ENCODE assay signal across 12 cellular contexts in the genomic region with DNA sequence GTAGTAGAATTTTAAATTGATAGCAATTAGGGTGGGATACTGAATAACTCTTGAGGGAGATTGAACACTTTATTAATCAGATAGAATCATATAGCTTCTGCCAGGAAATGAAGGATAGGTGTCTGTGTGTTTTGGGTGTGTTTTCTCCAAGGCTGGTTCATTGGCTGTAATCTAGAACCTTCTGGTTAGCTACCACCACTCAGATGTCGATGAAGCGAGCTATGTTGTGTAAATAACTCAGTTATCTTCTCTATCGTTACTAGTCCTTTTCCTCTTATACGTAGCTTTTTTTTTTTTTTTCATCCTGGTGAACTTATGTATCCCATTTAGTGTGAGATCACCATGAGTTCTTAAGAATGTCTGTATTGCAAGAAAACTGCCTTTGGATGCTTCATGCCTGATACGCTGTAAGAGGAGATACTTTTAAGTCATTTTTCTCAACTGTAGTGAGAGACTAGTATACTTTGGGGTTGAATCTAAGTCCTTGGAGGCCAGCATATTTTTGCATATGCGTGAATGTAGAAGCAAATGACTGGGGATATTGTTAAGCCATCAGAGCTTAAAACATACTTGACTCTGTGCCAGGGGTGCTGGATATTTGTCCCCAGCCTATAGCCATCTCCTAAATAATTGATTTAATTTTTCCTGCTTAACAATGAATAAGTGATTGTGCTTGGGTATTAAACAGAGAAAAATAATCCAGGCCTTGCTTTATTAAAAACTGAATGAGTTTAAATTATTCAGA. TPM values are rescaled to one million over a fixed set of nuclear protein-coding genes. Genes with fewer than 3 reads are reported as not detected.
A peak's percentile ranks its signal among the peaks of the same experiment; 100 is the strongest.
DNase-seq lines count a peak whose midpoint lies in the region; ATAC-seq and TF ChIP-seq lines count a peak whose summit lies in the region.
"Had no signal": no experiment of that assay in that cellular context is flagged by ENCODE, and none has a peak within 500 bp of the region (broad histone marks: within the 10 kb centered on the region; RNA-seq: fewer than 3 reads in every experiment).

No MANE protein-coding gene starts in this region.

- peaks cover 70% of the 10 kb centered on the region for H3K36me3 Mint-ChIP-seq in activated CD4-positive, alpha-beta T cell treated with anti-CD3 and anti-CD28 coated beads, Interleukin-2, amount 10 ng/mL, durations not matched to agents 24 days and 14 days (ENCODE audit: low read depth)

- H3K9me3 ChIP-seq in OCI-LY7 (ENCODE audit: low read length), result no peaks in the 10 kb centered on the region
- no peaks in the 10 kb centered on the region for H3K9me3 ChIP-seq in esophagus muscularis mucosa
- no peaks in the 10 kb centered on the region for H3K9me3 ChIP-seq in MM.1S (replicated peaks; ENCODE audit: insufficient read depth, low read length)
- H3K9me3 ChIP-seq: A549 had no signal

- H3K9ac ChIP-seq in MM.1S (ENCODE audit: low read length), result no peak overlapping the region

- H4K20me1 ChIP-seq in OCI-LY7 (ENCODE audit: insufficient read depth, low read length) (peaks cover 48% of the 10 kb centered on the region), MM.1S (ENCODE audit: insufficient read depth, low read length) (peaks cover 88% of the 10 kb centered on the region)

- peaks cover 18% of the 10 kb centered on the region for H3F3A ChIP-seq in MM.1S (ENCODE audit: insufficient read depth, low read length)

- H2AFZ ChIP-seq in OCI-LY7 (ENCODE audit: low read length), result no peak overlapping the region
- H2AFZ ChIP-seq in MM.1S (ENCODE audit: low read length), result no peak overlapping the region

- 77% methylated on average over 6 of the region's 6 CpGs for WGBS in esophagus muscularis mucosa

- H3K79me2 ChIP-seq in OCI-LY7 (ENCODE audit: insufficient read depth, low read depth, low read length) (peaks cover 96% of the 10 kb centered on the region), MM.1S (ENCODE audit: low read length) (peaks cover 100% of the 10 kb centered on the region)

- DNase-seq in activated CD4-positive, alpha-beta T cell treated with anti-CD3 and anti-CD28 coated beads, Interleukin-2, amount 10 ng/mL, durations not matched to agents 24 days and 14 days, result no peak
- no peak for DNase-seq in activated CD4-positive, alpha-beta T cell treated with anti-CD3 and anti-CD28 coated beads, Interleukin-2, amount 50 U/mL, for 1 hour
- no peak for DNase-seq in OCI-LY7 (ENCODE audit: low spot score)
- DNase-seq in esophagus muscularis mucosa (ENCODE audit: extremely low spot score), result no peak
- no peak for DNase-seq in stimulated activated naive CD8-positive, alpha-beta T cell treated with anti-CD3 and anti-CD28 coated beads, Interleukin-15, amount 100 ng/mL, for 72 hours
- no peak for DNase-seq in T-helper 9 cell
- no peak for DNase-seq in MM.1S
- DNase-seq: cerebellar nuclear complex, kidney, NCI-H1105 treated with DMSO at 0.1 percent for 48 hours had no signal

- TF ChIP-seq CTCF in OCI-LY7 (conservative IDR thresholded peaks at IDR 0.05; ENCODE audit: low read length), result no peak
- no peak for TF ChIP-seq CTCF in esophagus muscularis mucosa (IDR thresholded peaks at IDR 0.05)
- TF ChIP-seq CTCF in MM.1S (IDR thresholded peaks at IDR 0.05; ENCODE audit: low read length), result no peak

- BruUV-seq in OCI-LY7 (replicated peaks; lab: Mats Ljungman, UMichigan), result no TSS peak

- H3K9me2 ChIP-seq in OCI-LY7 (ENCODE audit: insufficient read depth, low read length) (no peaks in the 10 kb centered on the region), MM.1S (replicated peaks; ENCODE audit: insufficient read depth, low read length) (no peaks in the 10 kb centered on the region)

- H3K9me3 Mint-ChIP-seq in activated CD4-positive, alpha-beta T cell treated with anti-CD3 and anti-CD28 coated beads, Interleukin-2, amount 10 ng/mL, durations not matched to agents 24 days and 14 days, result no peaks in the 10 kb centered on the region
- no peaks in the 10 kb centered on the region for H3K9me3 Mint-ChIP-seq in stimulated activated naive CD8-positive, alpha-beta T cell treated with anti-CD3 and anti-CD28 coated beads, Interleukin-15, amount 100 ng/mL, for 72 hours

- no peaks in the 10 kb centered on the region for H3K27me3 Mint-ChIP-seq in activated CD4-positive, alpha-beta T cell treated with anti-CD3 and anti-CD28 coated beads, Interleukin-2, amount 10 ng/mL, durations not matched to agents 24 days and 14 days
- H3K27me3 Mint-ChIP-seq in stimulated activated naive CD8-positive, alpha-beta T cell treated with anti-CD3 and anti-CD28 coated beads, Interleukin-15, amount 100 ng/mL, for 72 hours, result no peaks in the 10 kb centered on the region

- H3K4me1 ChIP-seq in OCI-LY7 (ENCODE audit: insufficient read depth, low read length, poor library complexity, severe bottlenecking), result peaks cover 74% of the 10 kb centered on the region
- H3K4me1 ChIP-seq in esophagus muscularis mucosa, result peaks cover 15 to 72% (median 67%) of the 10 kb centered on the region in 4 donors
- H3K4me1 ChIP-seq in MM.1S (ENCODE audit: low read length), result peaks cover 18% of the 10 kb centered on the region

- no peak for ATAC-seq in stimulated activated naive CD8-positive, alpha-beta T cell treated with anti-CD3 and anti-CD28 coated beads, Interleukin-15, amount 100 ng/mL, for 72 hours
- ATAC-seq in GM19463 (IDR thresholded peaks at IDR 0.05; ENCODE audit: unreplicated experiment), result no peak
- ATAC-seq: A549 had no signal

- TF ChIP-seq EP300 in esophagus muscularis mucosa (IDR thresholded peaks at IDR 0.05), result no peak

- CTCF ChIA-PET in OCI-LY7 (lab: Charles Lee; ENCODE audit: unreplicated experiment), result interaction anchor here (0.9 kb wide), 2 partner anchors 8 to 21 kb away, joined by 3 read pairs; no protein-coding TSS in a partner anchor

- peaks cover 65% of the 10 kb centered on the region for H3K4me1 Mint-ChIP-seq in activated CD4-positive, alpha-beta T cell treated with anti-CD3 and anti-CD28 coated beads, Interleukin-2, amount 10 ng/mL, durations not matched to agents 24 days and 14 days
- H3K4me1 Mint-ChIP-seq in stimulated activated naive CD8-positive, alpha-beta T cell treated with anti-CD3 and anti-CD28 coated beads, Interleukin-15, amount 100 ng/mL, for 72 hours, result peaks cover 66% of the 10 kb centered on the region

- intact Hi-C loops in activated CD4-positive, alpha-beta T cell treated with anti-CD3 and anti-CD28 coated beads, Interleukin-2, amount 10 ng/mL, durations not matched to agents 24 days and 14 days (cut with micrococcal nuclease), result loop anchor here (5.0 kb wide), 2 partner anchors 39 to 286 kb away; partner anchors contain the start of gene DMXL1
- intact Hi-C loops in OCI-LY7 (cut with micrococcal nuclease; ENCODE audit: unreplicated experiment) (loop anchor here (1.0 kb wide), 1 partner anchor 54 kb away; no protein-coding TSS in a partner anchor), esophagus muscularis mucosa (cut with DNase I) (loop anchor here (5.0 kb wide), 2 partner anchors 39 to 54 kb away; no protein-coding TSS in a partner anchor)

- H3K27ac Mint-ChIP-seq in activated CD4-positive, alpha-beta T cell treated with anti-CD3 and anti-CD28 coated beads, Interleukin-2, amount 10 ng/mL, durations not matched to agents 24 days and 14 days, result peak overlapping the region; percentile 97
- peak overlapping the region; percentile 37 to 97 for H3K27ac Mint-ChIP-seq in stimulated activated naive CD8-positive, alpha-beta T cell treated with anti-CD3 and anti-CD28 coated beads, Interleukin-15, amount 100 ng/mL, for 72 hours

- H3K4me3 Mint-ChIP-seq in activated CD4-positive, alpha-beta T cell treated with anti-CD3 and anti-CD28 coated beads, Interleukin-2, amount 10 ng/mL, durations not matched to agents 24 days and 14 days, result peak overlapping the region; percentile 100
- peak overlapping the region; percentile 94 to 99 for H3K4me3 Mint-ChIP-seq in stimulated activated naive CD8-positive, alpha-beta T cell treated with anti-CD3 and anti-CD28 coated beads, Interleukin-15, amount 100 ng/mL, for 72 hours

- H3K27ac ChIP-seq in OCI-LY7 (ENCODE audit: low read depth, low read length, poor library complexity, severe bottlenecking), result no peak overlapping the region
- H3K27ac ChIP-seq in esophagus muscularis mucosa (replicated peaks in 1 of 4), result peak overlapping the region in 3 of 4 donors; percentile 76 to 89 (median 82)
- no peak overlapping the region for H3K27ac ChIP-seq in MM.1S (ENCODE audit: low read length)
- H3K27ac ChIP-seq: A549 had no signal

- H3K36me3 ChIP-seq in OCI-LY7 (ENCODE audit: insufficient read depth, low read length) (peaks cover 12% of the 10 kb centered on the region; the same call in 1 of the 2 replicates), esophagus muscularis mucosa (no peaks in the 10 kb centered on the region), MM.1S (replicated peaks; ENCODE audit: insufficient read depth, low read length) (peaks cover 7% of the 10 kb centered on the region; the same call in 1 of the 2 replicates)

- POLR2A ChIA-PET in OCI-LY7 (lab: Charles Lee), result interaction anchor here (0.5 to 30.8 kb wide), 15 partner anchors 8 to 372 kb away, joined by 3 to 538 read pairs (median 5); no protein-coding TSS in a partner anchor

- H3K4me2 ChIP-seq in OCI-LY7 (ENCODE audit: low read length) (peak overlapping the region; percentile 96), MM.1S (ENCODE audit: low read depth, low read length) (no peak overlapping the region)
- H3K4me2 ChIP-seq: A549 had no signal

- H3K4me3 ChIP-seq in OCI-LY7 (ENCODE audit: low read depth, low read length, poor library complexity, severe bottlenecking), result peak overlapping the region; percentile 73
- H3K4me3 ChIP-seq in esophagus muscularis mucosa, result peak overlapping the region in 3 of 4 donors; percentile 70 to 82 (median 78)
- H3K4me3 ChIP-seq in MM.1S (ENCODE audit: low read length), result no peak overlapping the region
- H3K4me3 ChIP-seq: A549 had no signal

- H3K27me3 ChIP-seq in esophagus muscularis mucosa (no peaks in the 10 kb centered on the region), MM.1S (replicated peaks; ENCODE audit: insufficient read depth, low read length) (no peaks in the 10 kb centered on the region)

- TF ChIP-seq POLR2A in esophagus muscularis mucosa (IDR thresholded peaks at IDR 0.05; ENCODE audit: low read depth), result no peak

RNA-seq across cellular contexts. Expression of gene TNFAIP8, which starts 2.2 kb away (rescaled TPM):
- 188 and 193 TPM in 2 replicates for total RNA-seq in activated CD4-positive, alpha-beta T cell treated with anti-CD3 and anti-CD28 coated beads, Interleukin-2, amount 10 ng/mL, durations not matched to agents 24 days and 14 days
- 92.9 and 95.1 TPM in 2 replicates for total RNA-seq in OCI-LY7 (2014; rRNA removed; shearing (Covaris generic))
- total RNA-seq in OCI-LY7 (2022) (75.4 and 94.5 TPM in 2 replicates), esophagus muscularis mucosa (10 to 100 TPM; 20.2 to 26.2 (median 22.5) TPM)

Comparison
In these comparisons a context has a peak if more than half of its experiments do, and no peak if none do; other contexts are left out.
1. H3K27ac ChIP-seq: peak in esophagus muscularis mucosa (3 of 4); none in OCI-LY7 (single experiment) and MM.1S (single experiment).